Comparison of ENCODE assay signal across 14 cellular contexts in the genomic region with DNA sequence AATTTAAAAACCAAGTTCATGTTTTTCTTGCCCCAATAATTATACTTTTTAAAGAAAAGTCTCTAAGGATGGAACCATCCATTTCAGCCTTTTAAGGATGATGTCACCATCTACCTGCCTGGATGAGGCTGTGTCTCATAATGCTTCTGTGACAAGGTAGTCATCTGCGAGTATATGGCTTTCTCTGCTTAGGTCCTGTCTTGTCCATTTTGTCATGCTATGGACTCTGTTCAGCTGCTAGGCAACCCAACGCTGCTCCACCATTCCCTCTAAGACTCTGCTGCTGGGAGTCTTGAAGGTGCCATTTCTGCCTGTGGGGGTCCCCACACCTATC.
A peak's percentile ranks its signal among the peaks of the same experiment; 100 is the strongest.
DNase-seq lines count a peak whose midpoint lies in the region; ATAC-seq and TF ChIP-seq lines count a peak whose summit lies in the region.
"Had no signal": no experiment of that assay in that cellular context is flagged by ENCODE, and none has a peak within 500 bp of the region (broad histone marks: within the 10 kb centered on the region; RNA-seq: fewer than 3 reads in every experiment).

No MANE protein-coding gene starts in this region.

- TF ChIP-seq CTCF in testis (IDR thresholded peaks at IDR 0.05), result no peak

- 95 to 98% methylated on average over 2 of the region's 2 CpGs for WGBS in testis, 2 donors

- H3K27me3 ChIP-seq in testis, result no peaks in the 10 kb centered on the region
- H3K27me3 ChIP-seq: SJCRH30 had no signal

- ATAC-seq in stimulated activated naive CD8-positive, alpha-beta T cell treated with anti-CD3 and anti-CD28 coated beads, Interleukin-15, Interleukin-2, amounts not matched to agents 100 U/mL and 50 U/mL, for 24 hours, result no peak
- ATAC-seq in HG02588 (IDR thresholded peaks at IDR 0.05; ENCODE audit: unreplicated experiment), result peak; percentile 43
- ATAC-seq in HG03175 (IDR thresholded peaks at IDR 0.05; ENCODE audit: unreplicated experiment), result peak; percentile 43

- intact Hi-C loops in testis (cut with DNase I; ENCODE audit: low total_unique reads), result no loop called here

- H3K27ac Mint-ChIP-seq in stimulated activated naive CD8-positive, alpha-beta T cell treated with anti-CD3 and anti-CD28 coated beads, Interleukin-15, Interleukin-2, amounts not matched to agents 100 ng/mL and 50 ng/mL, for 24 hours, result no peak overlapping the region
- H3K27ac Mint-ChIP-seq: activated B cell treated with CpG ODN at 0.5 μM for 24 hours had no signal

- H3K9me3 ChIP-seq in testis, result no peaks in the 10 kb centered on the region
- H3K9me3 ChIP-seq: SJCRH30 had no signal

- no peaks in the 10 kb centered on the region for H3K27me3 Mint-ChIP-seq in stimulated activated naive CD8-positive, alpha-beta T cell treated with anti-CD3 and anti-CD28 coated beads, Interleukin-15, Interleukin-2, amounts not matched to agents 100 ng/mL and 50 ng/mL, for 24 hours
- H3K27me3 Mint-ChIP-seq: activated B cell treated with CpG ODN at 0.5 μM for 24 hours; central memory CD8-positive, alpha-beta T cell had no signal

- H3K27ac ChIP-seq in testis, result no peak overlapping the region
- H3K27ac ChIP-seq: SJCRH30 had no signal

- H3K4me3 ChIP-seq in testis, result no peak overlapping the region
- H3K4me3 ChIP-seq: SJCRH30 had no signal

- TF ChIP-seq POLR2A in testis (IDR thresholded peaks at IDR 0.05), result no peak

- peaks cover 17% of the 10 kb centered on the region for H3K9me3 Mint-ChIP-seq in stimulated activated naive CD8-positive, alpha-beta T cell treated with anti-CD3 and anti-CD28 coated beads, Interleukin-15, Interleukin-2, amounts not matched to agents 100 ng/mL and 50 ng/mL, for 24 hours

- H3K36me3 Mint-ChIP-seq in stimulated activated naive CD8-positive, alpha-beta T cell treated with anti-CD3 and anti-CD28 coated beads, Interleukin-15, Interleukin-2, amounts not matched to agents 100 ng/mL and 50 ng/mL, for 24 hours (ENCODE audit: low read depth), result peaks cover 24% of the 10 kb centered on the region

- H3K4me1 Mint-ChIP-seq in stimulated activated naive CD8-positive, alpha-beta T cell treated with anti-CD3 and anti-CD28 coated beads, Interleukin-15, Interleukin-2, amounts not matched to agents 100 ng/mL and 50 ng/mL, for 24 hours (ENCODE audit: low read depth), result peaks cover 28% of the 10 kb centered on the region

- DNase-seq in stimulated activated naive CD8-positive, alpha-beta T cell treated with anti-CD3 and anti-CD28 coated beads, Interleukin-15, Interleukin-2, amounts not matched to agents 100 U/mL and 50 U/mL, for 24 hours, result no peak
- DNase-seq in activated CD4-positive, alpha-beta T cell treated with anti-CD3 and anti-CD28 coated beads, Interleukin-2, amount 50 U/mL, for 4 hours, result no peak
- DNase-seq in testis, result no peak
- no peak for DNase-seq in SHP77 treated with DMSO at 0.1 percent for 48 hours (lab: John Stamatoyannopoulos, UW)
- no peak for DNase-seq in NCI-H2029 (lab: John Stamatoyannopoulos, UW)
- DNase-seq: activated B cell treated with CpG ODN at 0.5 μM for 24 hours; activated effector memory CD4-positive, alpha-beta T cell treated with anti-CD3 and anti-CD28 coated beads, Interleukin-2, amount 50 U/mL, for 16 hours; NCI-H1092; NCI-H526; SJCRH30 had no signal

- H3K4me1 ChIP-seq in testis, result no peaks in the 10 kb centered on the region
- H3K4me1 ChIP-seq: SJCRH30 had no signal

- no peaks in the 10 kb centered on the region for H3K36me3 ChIP-seq in testis (ENCODE audit: low read depth, missing control alignments)
- H3K36me3 ChIP-seq: SJCRH30 had no signal

- H3K4me3 Mint-ChIP-seq in stimulated activated naive CD8-positive, alpha-beta T cell treated with anti-CD3 and anti-CD28 coated beads, Interleukin-15, Interleukin-2, amounts not matched to agents 100 ng/mL and 50 ng/mL, for 24 hours, result peak overlapping the region; percentile 1
- H3K4me3 Mint-ChIP-seq: activated B cell treated with CpG ODN at 0.5 μM for 24 hours; central memory CD8-positive, alpha-beta T cell had no signal
